ENCODE assay signal across 11 cellular contexts in the genomic region with DNA sequence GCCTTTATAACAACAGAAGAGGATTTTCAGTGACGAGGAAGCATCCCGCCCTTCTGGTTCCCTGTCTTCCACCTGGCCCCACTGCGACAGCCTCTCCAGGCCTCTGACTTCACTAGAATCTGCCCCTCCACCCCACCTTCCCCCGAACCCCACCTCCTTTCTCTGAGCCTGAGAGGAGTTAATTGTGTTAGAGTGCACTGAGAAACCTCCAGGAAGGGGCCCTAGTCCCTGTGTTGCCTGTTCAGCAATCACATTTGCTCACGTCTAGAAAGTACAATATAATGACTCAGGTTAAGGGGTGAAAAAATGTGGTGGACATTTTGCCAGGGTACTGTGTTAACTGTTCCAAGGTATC. TPM values are rescaled to one million over a fixed set of nuclear protein-coding genes. Genes with fewer than 3 reads are reported as not detected.
A peak's percentile ranks its signal among the peaks of the same experiment; 100 is the strongest.
DNase-seq lines count a peak whose midpoint lies in the region; ATAC-seq, FAIRE-seq and TF ChIP-seq lines count a peak whose summit lies in the region.
"Had no signal": no experiment of that assay in that cellular context is flagged by ENCODE, and none has a peak within 500 bp of the region (broad histone marks: within the 10 kb centered on the region; RNA-seq: fewer than 3 reads in every experiment).

No MANE protein-coding gene starts in this region.

- ATAC-seq in right lobe of liver (peak in 3 of 4 donors; percentile 17 to 33 (median 24)), HepG2 (no peak), activated B cell treated with CpG ODN at 0.5 μM for 24 hours (ENCODE audit: low read depth) (no peak), lower lobe of right lung (peak; percentile 19 to 73), HG02938 (IDR thresholded peaks at IDR 0.05; ENCODE audit: unreplicated experiment) (no peak)

- no TSS peak for BruUV-seq in HepG2 (replicated peaks; lab: Mats Ljungman, UMichigan)

- peaks cover 76% of the 10 kb centered on the region for H3K4me1 Mint-ChIP-seq in activated B cell treated with CpG ODN at 0.5 μM for 24 hours

- H3K27me3 Mint-ChIP-seq in activated B cell treated with CpG ODN at 0.5 μM for 24 hours = no peaks in the 10 kb centered on the region

- POLR2A ChIA-PET in HepG2 (lab: Yijun Ruan, JAX) (no interaction called here), activated B cell treated with CpG ODN at 0.5 μM for 24 hours (lab: Charles Lee) (interaction anchor here (1.0 to 3.8 kb wide), 6 partner anchors 13 to 89 kb away, joined by 3 to 26 read pairs (median 6); no protein-coding TSS in a partner anchor)

- no peaks in the 10 kb centered on the region for H3K79me2 ChIP-seq in HepG2 (ENCODE audit: insufficient read depth, low read length)

- H3K4me2 ChIP-seq in HepG2 (ENCODE audit: low read depth, low read length) = no peak overlapping the region

- TF ChIP-seq POLR2A in right lobe of liver (IDR thresholded peaks at IDR 0.05) (no peak), HepG2 (IDR thresholded peaks at IDR 0.05; ENCODE audit: insufficient read depth in 1 of 2, low read depth in 2 of 2, low read length in 2 of 2) (no peak)

- H3K36me3 Mint-ChIP-seq in activated B cell treated with CpG ODN at 0.5 μM for 24 hours (ENCODE audit: low read depth) = no peaks in the 10 kb centered on the region

- H3K9ac ChIP-seq in HepG2 (ENCODE audit: insufficient read depth, low read depth, low read length) = no peak overlapping the region

- TF ChIP-seq EP300 in HepG2 (IDR thresholded peaks at IDR 0.05; ENCODE audit: low read depth in 2 of 2, low read length in 2 of 2) (no peak), HepG2 (CRISPR knock-in tag; IDR thresholded peaks at IDR 0.05; ENCODE audit: borderline replicate concordance) (no peak)

- H3K4me3 Mint-ChIP-seq in activated B cell treated with CpG ODN at 0.5 μM for 24 hours = no peak overlapping the region

- FAIRE-seq in HepG2 (lab: Jason Lieb, UNC) = no peak
- FAIRE-seq: kidney had no signal

- 20% methylated on average over 2 of the region's 5 CpGs for WGBS in right lobe of liver (ENCODE audit: insufficient coverage, low coverage, low lambda C conversion rate, missing lambda C conversion rate)
- 61% methylated on average over 5 of the region's 5 CpGs for WGBS in HepG2 (ENCODE audit: low lambda C conversion rate)

- H3K4me3 ChIP-seq in right lobe of liver (no peak overlapping the region), HepG2 (replicated peaks in 1 of 3; ENCODE audit: insufficient read depth in 1 of 3, low read depth in 2 of 3, low read length in 3 of 3) (no peak overlapping the region), lower lobe of right lung (no peak overlapping the region)
- H3K4me3 ChIP-seq: SJSA1 had no signal

- TF ChIP-seq CTCF in right lobe of liver (IDR thresholded peaks at IDR 0.05) = no peak
- no peak for TF ChIP-seq CTCF in HepG2 (CRISPR knock-in tag; IDR thresholded peaks at IDR 0.05)
- no peak for TF ChIP-seq CTCF in activated B cell treated with CpG ODN at 0.5 μM for 24 hours (IDR thresholded peaks at IDR 0.05)
- TF ChIP-seq CTCF in lower lobe of right lung (IDR thresholded peaks at IDR 0.05) = no peak

- H3K36me3 ChIP-seq in right lobe of liver = no peaks in the 10 kb centered on the region
- H3K36me3 ChIP-seq in HepG2 (replicated peaks in 1 of 2; ENCODE audit: control insufficient read depth in 1 of 2, insufficient read depth in 2 of 2, low read length in 2 of 2) = no peaks in the 10 kb centered on the region
- H3K36me3 ChIP-seq in lower lobe of right lung = no peaks in the 10 kb centered on the region
- H3K36me3 ChIP-seq: brain microvascular endothelial cell had no signal

- H3K27ac ChIP-seq in right lobe of liver = peak overlapping the region in 1 of 3 donors; percentile 13
- no peak overlapping the region for H3K27ac ChIP-seq in HepG2 (ENCODE audit: extremely low read length, insufficient read depth, low read length)
- H3K27ac ChIP-seq in lower lobe of right lung = peak overlapping the region; percentile 60
- H3K27ac ChIP-seq: brain microvascular endothelial cell, SJSA1 had no signal

- DNase-seq in right lobe of liver = no peak
- no peak for DNase-seq in HepG2 (ENCODE audit: low spot score)
- DNase-seq in activated B cell treated with CpG ODN at 0.5 μM for 24 hours = no peak
- no peak for DNase-seq in lower lobe of right lung
- peak; percentile 47 for DNase-seq in ureter (ENCODE audit: low spot score)
- DNase-seq in NCI-H1930 (lab: John Stamatoyannopoulos, UW) = no peak
- no peak for DNase-seq in cerebellum (ENCODE audit: low spot score)
- DNase-seq: brain microvascular endothelial cell, kidney had no signal

- H3K9me3 Mint-ChIP-seq in activated B cell treated with CpG ODN at 0.5 μM for 24 hours = no peaks in the 10 kb centered on the region

- H3K9me3 ChIP-seq in right lobe of liver = no peaks in the 10 kb centered on the region
- no peaks in the 10 kb centered on the region for H3K9me3 ChIP-seq in HepG2 (ENCODE audit: low read length)
- no peaks in the 10 kb centered on the region for H3K9me3 ChIP-seq in lower lobe of right lung
- H3K9me3 ChIP-seq: SJSA1 had no signal

- H4K20me1 ChIP-seq in HepG2 (ENCODE audit: insufficient read depth, low read length) = no peaks in the 10 kb centered on the region

- intact Hi-C loops in right lobe of liver (cut with DNase I) = no loop called here
- intact Hi-C loops in HepG2 (cut with micrococcal nuclease; ENCODE audit: unreplicated experiment) = no loop called here
- intact Hi-C loops in activated B cell treated with CpG ODN at 0.5 μM for 24 hours (cut with micrococcal nuclease) = no loop called here
- intact Hi-C loops in lower lobe of right lung (cut with DNase I) = no loop called here

- H3K27ac Mint-ChIP-seq in activated B cell treated with CpG ODN at 0.5 μM for 24 hours = peak overlapping the region; percentile 88

- H3K4me1 ChIP-seq in right lobe of liver (peaks cover 0 to 11% (median 2%) of the 10 kb centered on the region in 4 donors), HepG2 (ENCODE audit: insufficient read depth, low read length) (no peaks in the 10 kb centered on the region), lower lobe of right lung (peaks cover 61% of the 10 kb centered on the region)

- no peaks in the 10 kb centered on the region for H3K27me3 ChIP-seq in right lobe of liver
- no peaks in the 10 kb centered on the region for H3K27me3 ChIP-seq in HepG2 (ENCODE audit: control insufficient read depth in 1 of 2, insufficient read depth in 2 of 2, low read length in 2 of 2)
- H3K27me3 ChIP-seq in lower lobe of right lung (ENCODE audit: low read depth) = no peaks in the 10 kb centered on the region
- H3K27me3 ChIP-seq: brain microvascular endothelial cell, SJSA1 had no signal

- in situ Hi-C loops in HepG2 (cut with HindIII; ENCODE audit: extremely low pct_ligation_motif_present, low pct_unique_long_range_greater_than_20kb) = no loop called here

- no peak for TF ChIP-seq RAD21 in HepG2 (CRISPR knock-in tag; IDR thresholded peaks at IDR 0.05)

- CTCF ChIA-PET in HepG2 (lab: Yijun Ruan, JAX; ENCODE audit: low intra/inter-chr PET ratio, low total read pairs) = no interaction called here
- CTCF ChIA-PET in activated B cell treated with CpG ODN at 0.5 μM for 24 hours (lab: Charles Lee) = interaction anchor here (1.3 to 3.2 kb wide), 3 partner anchors 13 to 84 kb away, joined by 6 to 22 read pairs (median 6); no protein-coding TSS in a partner anchor

- no peak overlapping the region for H2AFZ ChIP-seq in HepG2 (ENCODE audit: low read length)

TF ChIP-seq in HepG2, 621 proteins besides CTCF, POLR2A, EP300 and RAD21 (continues in another document):
- TF ChIP-seq ATF1 (CRISPR knock-in tag; IDR thresholded peaks at IDR 0.05) (no peak), ZNF713 (CRISPR knock-in tag; IDR thresholded peaks at IDR 0.05) (no peak), ZNF891 (CRISPR knock-in tag; IDR thresholded peaks at IDR 0.05) (no peak)
- TF ChIP-seq, protein P1, sequence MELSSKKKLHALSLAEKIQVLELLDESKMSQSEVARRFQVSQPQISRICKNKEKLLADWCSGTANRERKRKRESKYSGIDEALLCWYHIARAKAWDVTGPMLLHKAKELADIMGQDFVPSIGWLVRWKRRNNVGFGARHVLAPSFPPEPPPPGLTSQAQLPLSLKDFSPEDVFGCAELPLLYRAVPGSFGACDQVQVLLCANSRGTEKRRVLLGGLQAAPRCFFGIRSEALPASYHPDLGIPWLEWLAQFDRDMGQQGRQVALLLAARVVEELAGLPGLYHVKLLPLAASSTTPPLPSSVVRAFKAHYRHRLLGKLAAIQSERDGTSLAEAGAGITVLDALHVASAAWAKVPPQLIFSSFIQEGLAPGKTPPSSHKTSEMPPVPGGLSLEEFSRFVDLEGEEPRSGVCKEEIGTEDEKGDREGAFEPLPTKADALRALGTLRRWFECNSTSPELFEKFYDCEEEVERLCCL (CRISPR knock-in tag; IDR thresholded peaks at IDR 0.05; ENCODE audit: borderline replicate concordance) = no peak

RNA-seq across cellular contexts. Expression of a gene that starts 38.8 kb away (rescaled TPM):
- total RNA-seq in right lobe of liver (10 to 100 TPM; 12.5 to 33.0 (median 19.8) TPM), HepG2 (2016; rRNA removed; fragmentation: Illumina TruSeq; extraction: Trizol) (0.95 and 1.0 TPM in 2 replicates), activated B cell treated with CpG ODN at 0.5 μM for 24 hours (18.8 and 19.2 TPM in 2 replicates), lower lobe of right lung (40.0 TPM), ureter (18.0 TPM), cerebellum (30.3 TPM)
- total RNA-seq in HepG2 (2016; cell fraction: cytosol; rRNA removed; fragmentation: Illumina TruSeq; extraction: Trizol; ENCODE audit: low read depth) = 0.61 and 0.79 TPM in 2 replicates
- 0.89 and 1.4 TPM in 2 replicates for total RNA-seq in HepG2 (2016; cell fraction: insoluble cytoplasmic fraction; rRNA removed; fragmentation: Illumina TruSeq; extraction: Trizol)
- 0.79 and 1.2 TPM in 2 replicates for total RNA-seq in HepG2 (2016; cell fraction: membrane; rRNA removed; fragmentation: Illumina TruSeq; extraction: Trizol)
- total RNA-seq in HepG2 (2016; cell fraction: nucleus; rRNA removed; fragmentation: Illumina TruSeq; extraction: Trizol) = 1.9 TPM in 2 replicates
- polyA plus RNA-seq in HepG2 (2011; rRNA removed) = 1.2 and 1.5 TPM in 2 replicates
- polyA plus RNA-seq in HepG2 (2011; cell fraction: cytosol; rRNA removed) = 1.1 and 1.5 TPM in 2 replicates
- 1.1 and 1.8 TPM in 2 replicates for polyA plus RNA-seq in HepG2 (2011; cell fraction: nucleus; rRNA removed)
- 2.1 and 2.2 TPM in 2 replicates for polyA plus RNA-seq in HepG2 (2012)
- 0.49 and 0.50 TPM in 2 replicates for polyA plus RNA-seq in HepG2 (2016; cell fraction: cytosol; fragmentation: Illumina TruSeq; extraction: Trizol; ENCODE audit: low read depth)
- polyA plus RNA-seq in HepG2 (2016; cell fraction: insoluble cytoplasmic fraction; fragmentation: Illumina TruSeq; extraction: Trizol; ENCODE audit: low read depth) = 0.56 and 0.70 TPM in 2 replicates
- 0.86 and 1.2 TPM in 2 replicates for polyA plus RNA-seq in HepG2 (2016; cell fraction: membrane; fragmentation: Illumina TruSeq; extraction: Trizol; ENCODE audit: low read depth)
- 2.0 TPM in 2 replicates for polyA plus RNA-seq in HepG2 (2016; cell fraction: nucleus; fragmentation: Illumina TruSeq; extraction: Trizol; ENCODE audit: insufficient read depth, low read depth)
- polyA minus RNA-seq in HepG2 (2011; rRNA and poly(A)+ RNA removed; ENCODE audit: low replicate concordance) = 1.9 and 21.7 TPM in 2 replicates
- 2.8 and 3.1 TPM in 2 replicates for polyA minus RNA-seq in HepG2 (2011; cell fraction: cytosol; rRNA and poly(A)+ RNA removed)
- 2.7 and 3.6 TPM in 2 replicates for polyA minus RNA-seq in HepG2 (2011; cell fraction: nucleus; rRNA and poly(A)+ RNA removed)

Comparison
In these comparisons a context has a peak if more than half of its experiments do, and no peak if none do; other contexts are left out.
1. ATAC-seq: peak in right lobe of liver (3 of 4) and lower lobe of right lung (2 of 2); none in HepG2 (single experiment), activated B cell treated with CpG ODN at 0.5 μM for 24 hours (single experiment) and HG02938 (single experiment).